Comparison of ENCODE assay signal across 8 cellular contexts in the genomic region with DNA sequence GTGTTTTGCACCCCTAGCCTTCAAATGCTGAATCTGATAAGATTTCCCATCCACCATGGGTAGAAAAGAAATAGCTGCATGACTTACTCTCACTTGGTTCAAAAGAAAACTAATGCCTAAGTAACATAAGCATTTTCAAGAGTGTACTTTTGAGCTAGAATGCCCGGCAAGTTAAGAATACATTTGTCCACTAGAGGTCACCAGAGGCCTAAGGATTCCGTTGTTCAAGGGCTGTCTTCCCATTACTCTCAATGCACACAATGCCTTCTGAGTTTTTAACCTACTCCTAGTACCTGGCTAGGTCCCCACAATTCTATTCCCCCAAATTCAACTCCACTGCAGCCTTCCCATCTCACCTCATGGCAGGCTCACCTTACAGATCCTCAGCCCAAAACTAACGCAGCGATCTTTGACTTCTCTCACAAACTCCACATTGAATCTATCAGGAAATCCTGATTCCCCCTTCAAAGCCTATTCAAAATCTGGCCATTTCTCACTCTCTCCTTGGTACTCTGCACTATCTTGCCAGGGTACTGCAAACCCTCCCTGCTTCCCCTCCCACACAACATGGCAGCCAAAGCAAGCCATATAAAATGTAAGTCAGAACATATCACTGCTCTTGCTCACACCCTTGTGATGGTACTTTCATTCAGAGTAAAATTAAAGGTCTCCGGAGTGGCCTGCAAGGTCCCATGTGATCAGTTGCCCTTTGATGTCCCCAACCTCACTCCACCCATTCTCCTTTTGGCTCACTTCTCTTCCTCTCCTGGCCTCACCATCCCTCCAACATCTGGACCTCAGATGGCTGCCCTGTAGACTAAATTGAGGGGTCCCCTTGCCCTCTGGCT. TPM values are rescaled to one million over a fixed set of nuclear protein-coding genes. Genes with fewer than 3 reads are reported as not detected.
DNase-seq lines count a peak whose midpoint lies in the region; ATAC-seq, FAIRE-seq and TF ChIP-seq lines count a peak whose summit lies in the region.

No MANE protein-coding gene starts in this region.

- H3K27me3 ChIP-seq in endothelial cell of umbilical vein (ENCODE audit: control insufficient read depth in 2 of 2, insufficient read depth in 2 of 2, low read length in 2 of 2) (no peaks in the 10 kb centered on the region), tibial nerve (no peaks in the 10 kb centered on the region)

- no TSS peak for BruUV-seq in endothelial cell of umbilical vein (replicated peaks; lab: Mats Ljungman, UMichigan)

- H3K36me3 ChIP-seq in endothelial cell of umbilical vein (ENCODE audit: control insufficient read depth in 2 of 2, extremely low read depth in 1 of 2, insufficient read depth in 2 of 2, low read length in 2 of 2) (peaks cover 9 to 10% of the 10 kb centered on the region in 2 experiments), tibial nerve (peaks cover 0 to 55% (median 0%) of the 10 kb centered on the region in 3 donors)

- CTCF ChIA-PET in activated CD4-positive, alpha-beta T cell treated with anti-CD3 and anti-CD28 coated beads for 36 hours (lab: Charles Lee) = interaction anchor here (0.5 to 7.1 kb wide), 40 partner anchors 9 to 1033 kb away, joined by 3 to 142 read pairs (median 3); partner anchors contain the start of genes FBXO4 and RIMOC1
- CTCF ChIA-PET in endothelial cell of umbilical vein (lab: Charles Lee) = interaction anchor here (0.5 to 8.7 kb wide), 45 partner anchors 9 to 1033 kb away, joined by 3 to 571 read pairs (median 4); partner anchors contain the start of genes GHR, OXCT1 and RIMOC1

- TF ChIP-seq POLR2A in endothelial cell of umbilical vein (IDR thresholded peaks at IDR 0.05; ENCODE audit: low read depth, low read length) (no peak), tibial nerve (IDR thresholded peaks at IDR 0.05) (no peak)

- no peak overlapping the region for H3K4me3 ChIP-seq in endothelial cell of umbilical vein (replicated peaks in 1 of 3; ENCODE audit: insufficient read depth in 1 of 3, low read depth in 1 of 3, low read length in 3 of 3)
- H3K4me3 ChIP-seq in tibial nerve = no peak overlapping the region

- POLR2A ChIA-PET in activated CD4-positive, alpha-beta T cell treated with anti-CD3 and anti-CD28 coated beads for 36 hours (lab: Charles Lee) = interaction anchor here (1.0 kb wide), 2 partner anchors 12 to 68 kb away, joined by 3 to 4 read pairs; partner anchors contain the start of gene FBXO4
- POLR2A ChIA-PET in endothelial cell of umbilical vein (lab: Charles Lee) = no interaction called here

- no peak for TF ChIP-seq EP300 in tibial nerve (IDR thresholded peaks at IDR 0.05)

- peaks cover 44% of the 10 kb centered on the region for H3K4me1 Mint-ChIP-seq in activated CD4-positive, alpha-beta T cell treated with anti-CD3 and anti-CD28 coated beads for 36 hours

- FAIRE-seq in endothelial cell of umbilical vein (lab: Jason Lieb, UNC) = peak; percentile 85

- WGBS in tibial nerve, 2 donors = 48 to 49% methylated on average over 5 of the region's 5 CpGs

- no peaks in the 10 kb centered on the region for H3K9me3 ChIP-seq in endothelial cell of umbilical vein (replicated peaks; ENCODE audit: control insufficient read depth, insufficient read depth, low read length)
- H3K9me3 ChIP-seq in tibial nerve = no peaks in the 10 kb centered on the region

- intact Hi-C loops in activated CD4-positive, alpha-beta T cell treated with anti-CD3 and anti-CD28 coated beads for 36 hours (cut with DNase I, micrococcal nuclease) = loop anchor here (1.0 to 10.0 kb wide), 7 partner anchors 47 to 908 kb away; partner anchors contain the start of genes FBXO4 (in 2 of the 2) and RIMOC1 (in 2 of the 2)
- intact Hi-C loops in endothelial cell of umbilical vein (cut with micrococcal nuclease) = loop anchor here (1.0 kb wide), 6 partner anchors 68 to 1032 kb away; partner anchors contain the start of gene FBXO4

- H3K36me3 Mint-ChIP-seq in activated CD4-positive, alpha-beta T cell treated with anti-CD3 and anti-CD28 coated beads for 36 hours (ENCODE audit: low read depth) = peaks cover 42% of the 10 kb centered on the region

- H3K4me3 Mint-ChIP-seq in activated CD4-positive, alpha-beta T cell treated with anti-CD3 and anti-CD28 coated beads for 36 hours = no peak overlapping the region

- ATAC-seq in HG03558 (IDR thresholded peaks at IDR 0.05; ENCODE audit: extremely low read depth, unreplicated experiment) = peak; percentile 70
- ATAC-seq in activated CD4-positive, alpha-beta T cell treated with anti-CD3 and anti-CD28 coated beads for 36 hours = peak; percentile 67

- dilution Hi-C loops in endothelial cell of umbilical vein (cut with MboI; ENCODE audit: extremely low pct_ligation_motif_present, low sequenced_read_pairs) = no loop called here

- no peak overlapping the region for H3K27ac Mint-ChIP-seq in activated CD4-positive, alpha-beta T cell treated with anti-CD3 and anti-CD28 coated beads for 36 hours

- no peaks in the 10 kb centered on the region for H3K4me1 ChIP-seq in endothelial cell of umbilical vein (ENCODE audit: control insufficient read depth, extremely low read depth, insufficient read depth, low read length)
- H3K4me1 ChIP-seq in tibial nerve = peaks cover 0 to 3% (median 0%) of the 10 kb centered on the region in 4 donors

- no peaks in the 10 kb centered on the region for H3K9me1 ChIP-seq in endothelial cell of umbilical vein (replicated peaks; ENCODE audit: control insufficient read depth, extremely low read depth, insufficient read depth, low read length)

- TF ChIP-seq CTCF in GM20000 (IDR thresholded peaks at IDR 0.05; ENCODE audit: extremely low read depth, missing control alignments) = peak; percentile 43
- peak; percentile 61 for TF ChIP-seq CTCF in endothelial cell of umbilical vein (IDR thresholded peaks at IDR 0.05; ENCODE audit: extremely low read depth in 1 of 2, insufficient read depth in 1 of 2, low read depth in 1 of 2, low read length in 2 of 2)
- peak; percentile 68 to 77 (median 73) for TF ChIP-seq CTCF in tibial nerve (IDR thresholded peaks at IDR 0.05)

- no peak overlapping the region for H3K9ac ChIP-seq in endothelial cell of umbilical vein (replicated peaks; ENCODE audit: extremely low read depth, insufficient read depth, low read length)

- H3K27ac ChIP-seq in endothelial cell of umbilical vein (ENCODE audit: insufficient read depth, low read depth, low read length) = no peak overlapping the region
- H3K27ac ChIP-seq in tibial nerve = peak overlapping the region in 1 of 4 donors; percentile 17

- H3K4me2 ChIP-seq in endothelial cell of umbilical vein (ENCODE audit: insufficient read depth, low read length) = no peak overlapping the region

- no peaks in the 10 kb centered on the region for H3K27me3 Mint-ChIP-seq in activated CD4-positive, alpha-beta T cell treated with anti-CD3 and anti-CD28 coated beads for 36 hours

- no peak overlapping the region for H2AFZ ChIP-seq in endothelial cell of umbilical vein (ENCODE audit: low read depth, low read length)

- H3K9me3 Mint-ChIP-seq in activated CD4-positive, alpha-beta T cell treated with anti-CD3 and anti-CD28 coated beads for 36 hours (ENCODE audit: low read depth) = no peaks in the 10 kb centered on the region

- no peaks in the 10 kb centered on the region for H4K20me1 ChIP-seq in endothelial cell of umbilical vein (replicated peaks; ENCODE audit: control insufficient read depth, extremely low read depth, insufficient read depth, low read length)

- no peaks in the 10 kb centered on the region for H3K79me2 ChIP-seq in endothelial cell of umbilical vein (ENCODE audit: control insufficient read depth, insufficient read depth, low read length)

- peak; percentile 68 for DNase-seq in DMS153 (lab: John Stamatoyannopoulos, UW)
- DNase-seq in GM20000 (ENCODE audit: low spot score) = peak; percentile 59
- peak; percentile 53 to 78 for DNase-seq in NCI-H524 (lab: John Stamatoyannopoulos, UW)
- DNase-seq in activated CD4-positive, alpha-beta T cell treated with anti-CD3 and anti-CD28 coated beads for 36 hours = peak; percentile 59
- DNase-seq in endothelial cell of umbilical vein (ENCODE audit: low read depth, low spot score) = peak; percentile 77
- DNase-seq in myocyte (ENCODE audit: low read depth) = peak; percentile 82
- DNase-seq in tibial nerve (ENCODE audit: low spot score in 2 of 2) = peak in 1 of 2 donors; percentile 75

TF ChIP-seq in endothelial cell of umbilical vein, 7 proteins besides CTCF, POLR2A, EP300 and RAD21 (continues in another document):
- TF ChIP-seq EZH2 (IDR thresholded peaks at IDR 0.05; ENCODE audit: borderline replicate concordance, low read depth, low read length, severe bottlenecking) (no peak), FOS (IDR thresholded peaks at IDR 0.05; ENCODE audit: borderline replicate concordance, insufficient read depth, low read length) (no peak), JUN (IDR thresholded peaks at IDR 0.05; ENCODE audit: borderline replicate concordance, insufficient read depth, insufficient read length, low read depth) (no peak), MYC (IDR thresholded peaks at IDR 0.05; ENCODE audit: low read depth, low read length) (no peak)

RNA-seq across cellular contexts. Expression of gene OXCT1, which starts 13.4 kb away (rescaled TPM):
- total RNA-seq in activated CD4-positive, alpha-beta T cell treated with anti-CD3 and anti-CD28 coated beads for 36 hours = 10 to 100 TPM; 70.3 to 91.4 TPM
- 33.7 and 37.4 TPM in 2 replicates for total RNA-seq in endothelial cell of umbilical vein
- 10.3 and 12.8 TPM in 2 replicates for polyA plus RNA-seq in endothelial cell of umbilical vein
- 18.7 and 20.7 TPM in 2 replicates for polyA plus RNA-seq in endothelial cell of umbilical vein (2011; cell fraction: cytosol; rRNA removed)
- polyA plus RNA-seq in endothelial cell of umbilical vein (2011; cell fraction: nucleus; rRNA removed) = 28.2 and 30.7 TPM in 2 replicates
- polyA plus RNA-seq in endothelial cell of umbilical vein (2012) = 39.1 and 44.9 TPM in 2 replicates
- 25.8 and 29.0 TPM in 2 replicates for polyA minus RNA-seq in endothelial cell of umbilical vein
- polyA minus RNA-seq in endothelial cell of umbilical vein (2011; cell fraction: cytosol; rRNA and poly(A)+ RNA removed) = 28.5 TPM
- 27.1 and 39.2 TPM in 2 replicates for polyA minus RNA-seq in endothelial cell of umbilical vein (2011; cell fraction: nucleus; rRNA and poly(A)+ RNA removed)
- total RNA-seq in myocyte = 27.9 and 29.0 TPM in 2 replicates
- polyA plus RNA-seq in myocyte (2012) = 34.4 TPM
- 10 to 100 TPM; 20.4 to 41.2 (median 26.0) TPM for total RNA-seq in tibial nerve

RNA-seq across cellular contexts. Expression of gene RIMOC1, which starts 47.3 kb away (rescaled TPM):
- total RNA-seq in activated CD4-positive, alpha-beta T cell treated with anti-CD3 and anti-CD28 coated beads for 36 hours = 10 to 100 TPM; 25.4 to 26.7 TPM
- total RNA-seq in endothelial cell of umbilical vein (27.4 and 32.0 TPM in 2 replicates), myocyte (17.1 and 23.4 TPM in 2 replicates), tibial nerve (10 to 100 TPM; 12.3 to 23.4 (median 18.0) TPM)
- 13.1 and 15.7 TPM in 2 replicates for polyA plus RNA-seq in endothelial cell of umbilical vein
- 9.7 and 10.7 TPM in 2 replicates for polyA plus RNA-seq in endothelial cell of umbilical vein (2011; cell fraction: cytosol; rRNA removed)
- polyA plus RNA-seq in endothelial cell of umbilical vein (2011; cell fraction: nucleus; rRNA removed) = 9.0 and 13.7 TPM in 2 replicates
- 6.8 and 9.2 TPM in 2 replicates for polyA plus RNA-seq in endothelial cell of umbilical vein (2012)
- 23.4 and 31.2 TPM in 2 replicates for polyA minus RNA-seq in endothelial cell of umbilical vein
- polyA minus RNA-seq in endothelial cell of umbilical vein (2011; cell fraction: cytosol; rRNA and poly(A)+ RNA removed) = 26.5 TPM
- polyA minus RNA-seq in endothelial cell of umbilical vein (2011; cell fraction: nucleus; rRNA and poly(A)+ RNA removed) = 10.4 and 18.0 TPM in 2 replicates
- polyA plus RNA-seq in myocyte (2012) = 9.1 TPM
